In the genomic region with DNA sequence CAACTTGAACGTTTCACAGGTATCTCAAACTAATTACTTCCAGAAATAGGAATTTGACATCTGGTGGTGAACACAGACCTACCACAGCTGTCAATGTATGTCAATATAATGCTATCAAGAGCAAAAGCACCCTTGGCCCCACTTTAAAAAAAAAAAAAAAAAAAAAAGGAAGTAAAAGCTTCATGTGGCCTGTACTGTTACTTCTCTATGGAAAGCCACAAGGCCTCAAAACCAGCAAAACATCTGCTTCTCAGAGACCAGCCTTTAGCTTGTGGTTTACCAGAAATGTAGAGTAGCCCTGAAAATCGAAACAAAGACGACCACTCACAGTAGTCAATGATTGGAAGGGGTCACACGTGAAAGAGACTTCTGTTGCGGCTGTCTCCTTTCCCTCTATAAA, we compare ENCODE assay signal across 8 cellular contexts.
DNase-seq lines count a peak whose midpoint lies in the region; ATAC-seq and TF ChIP-seq lines count a peak whose summit lies in the region.

No MANE protein-coding gene starts in this region.

- H4K20me1 ChIP-seq in Karpas-422 (ENCODE audit: insufficient read depth, low read depth, low read length): no peaks in the 10 kb centered on the region

- H3K9ac ChIP-seq in Karpas-422 (ENCODE audit: low read length): peak overlapping the region; percentile 73

- peak overlapping the region; percentile 82 for H3K4me2 ChIP-seq in Karpas-422 (ENCODE audit: low read depth, low read length, poor library complexity, severe bottlenecking)

- ATAC-seq in GM21423 (IDR thresholded peaks at IDR 0.05; ENCODE audit: unreplicated experiment) (peak; percentile 64), thoracic aorta (ENCODE audit: insufficient number of reproducible peaks, low FRiP score, low read depth) (no peak), HG02571 (IDR thresholded peaks at IDR 0.05; ENCODE audit: unreplicated experiment) (no peak)

- TF ChIP-seq CTCF in GM10266 (IDR thresholded peaks at IDR 0.05; ENCODE audit: control insufficient read depth, insufficient read depth, low read depth, missing control alignments) (no peak), thoracic aorta (IDR thresholded peaks at IDR 0.05) (no peak)

- DNase-seq in GM10266 (ENCODE audit: extremely low spot score) (peak; percentile 86), Karpas-422 (peak; percentile 95), caudate nucleus (lab: John Stamatoyannopoulos, UW) (no peak), thoracic aorta (ENCODE audit: low spot score) (no peak), hypothalamus (lab: John Stamatoyannopoulos, UW) (no peak), HuH-7.5 (ENCODE audit: low spot score) (no peak)

- H3K9me2 ChIP-seq in Karpas-422 (replicated peaks; ENCODE audit: insufficient read depth, low read length): no peaks in the 10 kb centered on the region

- peak overlapping the region; percentile 100 for H3K27ac ChIP-seq in Karpas-422 (ENCODE audit: low read length)
- H3K27ac ChIP-seq in caudate nucleus (ENCODE audit: low read depth, low read length): peak overlapping the region; percentile 37
- H3K27ac ChIP-seq in thoracic aorta: peak overlapping the region; percentile 45 to 59

- H2AFZ ChIP-seq in Karpas-422 (ENCODE audit: low read length): no peak overlapping the region

- H3K79me2 ChIP-seq in Karpas-422 (ENCODE audit: low read length): peaks cover 30% of the 10 kb centered on the region

- H3K4me1 ChIP-seq in Karpas-422 (ENCODE audit: low read length): peaks cover 86% of the 10 kb centered on the region
- peaks cover 19 to 64% of the 10 kb centered on the region in 2 donors for H3K4me1 ChIP-seq in thoracic aorta (ENCODE audit: control insufficient read depth in 1 of 2, low read depth in 2 of 2)

- H3K9me3 ChIP-seq in Karpas-422 (ENCODE audit: low read length) (no peaks in the 10 kb centered on the region), thoracic aorta (no peaks in the 10 kb centered on the region)

- H3K4me3 ChIP-seq in Karpas-422 (ENCODE audit: low read length): peak overlapping the region; percentile 36
- H3K4me3 ChIP-seq in thoracic aorta: peak overlapping the region; percentile 1

- H3K27me3 ChIP-seq in Karpas-422 (ENCODE audit: low read length) (no peaks in the 10 kb centered on the region), thoracic aorta (replicated peaks; ENCODE audit: insufficient read depth) (no peaks in the 10 kb centered on the region)

- H3K36me3 ChIP-seq in Karpas-422 (ENCODE audit: insufficient read depth, low read length) (no peaks in the 10 kb centered on the region; the same call in 1 of the 2 replicates), thoracic aorta (no peaks in the 10 kb centered on the region)

Comparison
In these comparisons a context has a peak if more than half of its experiments do, and no peak if none do; other contexts are left out.
1. DNase-seq: peak in GM10266 (single experiment) and Karpas-422 (single experiment); none in caudate nucleus (0 of 61), thoracic aorta (single experiment), hypothalamus (0 of 51) and HuH-7.5 (single experiment).
2. H3K27ac ChIP-seq: peak in every context shown above with its lines; median percentile 100 in Karpas-422; 52 in thoracic aorta; 37 in caudate nucleus.